Comparison of ENCODE assay signal across 9 cellular contexts in the genomic region with DNA sequence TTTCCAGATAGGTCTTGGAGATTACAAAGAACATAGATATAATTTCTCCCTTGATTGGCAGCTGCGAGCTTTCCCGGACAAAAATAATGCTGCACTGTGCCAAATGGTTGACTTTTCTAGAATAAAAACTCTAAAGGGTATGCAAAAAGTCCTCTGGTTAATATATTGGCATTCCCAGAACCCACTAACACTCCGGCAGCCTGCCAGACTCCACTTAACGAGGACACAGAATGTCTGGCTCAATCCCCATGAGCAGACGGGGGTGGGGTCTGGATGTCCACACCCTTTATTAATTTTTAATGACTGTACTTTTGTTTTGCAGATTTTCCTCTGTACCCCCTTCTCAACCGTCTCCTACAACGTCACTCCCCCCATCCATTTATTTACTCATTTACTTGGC. TPM values are rescaled to one million over a fixed set of nuclear protein-coding genes. Genes with fewer than 3 reads are reported as not detected.
DNase-seq lines count a peak whose midpoint lies in the region; ATAC-seq and TF ChIP-seq lines count a peak whose summit lies in the region.
"Had no signal": no experiment of that assay in that cellular context is flagged by ENCODE, and none has a peak within 500 bp of the region (broad histone marks: within the 10 kb centered on the region; RNA-seq: fewer than 3 reads in every experiment).

No MANE protein-coding gene starts in this region.

- no peak overlapping the region for H3K4me3 ChIP-seq in HEK293 (ENCODE audit: low read depth, low read length)
- H3K4me3 ChIP-seq in SK-N-MC, result peak overlapping the region; percentile 70
- peak overlapping the region in 1 of 2 donors; percentile 29 for H3K4me3 ChIP-seq in right atrium auricular region
- H3K4me3 ChIP-seq in stomach, result peak overlapping the region in 1 of 4 donors; percentile 10
- H3K4me3 ChIP-seq in CD8-positive, alpha-beta T cell (ENCODE audit: low read depth, low read length), result no peak overlapping the region

- TF ChIP-seq POLR2A in stomach (IDR thresholded peaks at IDR 0.05), result no peak

- intact Hi-C loops in stomach (cut with DNase I; ENCODE audit: low total_unique reads), result no loop called here
- intact Hi-C loops in CD8-positive, alpha-beta T cell (cut with DNase I, micrococcal nuclease), result loop anchor here in 1 of 2 experiments (5.0 kb wide), 1 partner anchor 60 kb away; no protein-coding TSS in a partner anchor

- H3K4me1 ChIP-seq in HEK293 (ENCODE audit: control insufficient read depth, insufficient read depth, low read length), result peaks cover 49% of the 10 kb centered on the region
- H3K4me1 ChIP-seq in right atrium auricular region, result peaks cover 0 to 63% of the 10 kb centered on the region in 2 donors
- peaks cover 35 to 67% (median 66%) of the 10 kb centered on the region in 4 donors for H3K4me1 ChIP-seq in stomach
- H3K4me1 ChIP-seq in CD8-positive, alpha-beta T cell (ENCODE audit: insufficient read depth, low read length), result peaks cover 29% of the 10 kb centered on the region

- no peak for TF ChIP-seq CTCF in HEK293 (tag by site-specific recombination; IDR thresholded peaks at IDR 0.05)
- no peak for TF ChIP-seq CTCF in right atrium auricular region (IDR thresholded peaks at IDR 0.05)
- TF ChIP-seq CTCF in stomach (IDR thresholded peaks at IDR 0.05), result no peak
- no peak for TF ChIP-seq CTCF in CD8-positive, alpha-beta T cell (IDR thresholded peaks at IDR 0.05)

- CTCF ChIA-PET in HEK293 (lab: Yijun Ruan, JAX), result interaction anchor here (0.8 to 1.2 kb wide), 2 partner anchors 62 to 65 kb away, joined by 3 to 4 read pairs; no protein-coding TSS in a partner anchor
- CTCF ChIA-PET in CD8-positive, alpha-beta T cell (lab: Charles Lee), result no interaction called here

- H3K27ac ChIP-seq in HEK293 (ENCODE audit: extremely low read depth, low read depth, low read length) (peak overlapping the region; percentile 93), SK-N-MC (peak overlapping the region; percentile 64; the same call in 1 of the 2 replicates), right atrium auricular region (peak overlapping the region; percentile 94 to 96), stomach (peak overlapping the region in 4 of 5 donors; percentile 18 to 87 (median 82))
- H3K27ac ChIP-seq in CD8-positive, alpha-beta T cell (ENCODE audit: low read depth, low read length), result no peak overlapping the region

- H3K9me3 ChIP-seq in HEK293 (ENCODE audit: control insufficient read depth, insufficient read depth, low read depth, low read length), result no peaks in the 10 kb centered on the region
- no peaks in the 10 kb centered on the region for H3K9me3 ChIP-seq in SK-N-MC (ENCODE audit: low read depth, low read length)
- no peaks in the 10 kb centered on the region for H3K9me3 ChIP-seq in right atrium auricular region
- no peaks in the 10 kb centered on the region for H3K9me3 ChIP-seq in stomach
- H3K9me3 ChIP-seq in CD8-positive, alpha-beta T cell (ENCODE audit: low read length), result no peaks in the 10 kb centered on the region

- H3K27me3 ChIP-seq in right atrium auricular region (no peaks in the 10 kb centered on the region), stomach (peaks cover 0 to 31% (median 11%) of the 10 kb centered on the region in 3 donors)
- H3K27me3 ChIP-seq in CD8-positive, alpha-beta T cell (ENCODE audit: insufficient read depth, low read length), result no peaks in the 10 kb centered on the region

- no peak overlapping the region for H3K9ac ChIP-seq in SK-N-MC (ENCODE audit: insufficient read length)

- H3K27ac Mint-ChIP-seq in CD8-positive, alpha-beta T cell, result no peak overlapping the region

- H3K4me3 Mint-ChIP-seq in CD8-positive, alpha-beta T cell, result no peak overlapping the region

- peaks cover 2% of the 10 kb centered on the region for H3K27me3 Mint-ChIP-seq in CD8-positive, alpha-beta T cell (ENCODE audit: low read depth)

- POLR2A ChIA-PET in HEK293 (lab: Yijun Ruan, JAX), result interaction anchor here (2.0 kb wide), 1 partner anchor 9 kb away, joined by 4 read pairs; no protein-coding TSS in a partner anchor
- POLR2A ChIA-PET in CD8-positive, alpha-beta T cell (lab: Charles Lee), result interaction anchor here (0.7 kb wide), 1 partner anchor 344 kb away, joined by 3 read pairs; no protein-coding TSS in a partner anchor

- DNase-seq in SK-N-MC (ENCODE audit: low read depth, low spot score), result no peak
- peak; percentile 76 for DNase-seq in right atrium auricular region (ENCODE audit: low spot score)
- no peak for DNase-seq in stomach
- no peak for DNase-seq in cerebellum (ENCODE audit: low spot score)
- no peak for DNase-seq in Ammon's horn (ENCODE audit: low spot score)
- no peak for DNase-seq in CD8-positive, alpha-beta T cell
- DNase-seq: activated effector memory CD4-positive, alpha-beta T cell treated with Interleukin-2 at 50 U/mL for 16 hours had no signal

- peaks cover 2% of the 10 kb centered on the region for H3K36me3 Mint-ChIP-seq in CD8-positive, alpha-beta T cell

- H3K9me3 Mint-ChIP-seq in CD8-positive, alpha-beta T cell, result no peaks in the 10 kb centered on the region

- peaks cover 35% of the 10 kb centered on the region for H3K4me1 Mint-ChIP-seq in CD8-positive, alpha-beta T cell (ENCODE audit: low read depth)

- H3K36me3 ChIP-seq in HEK293 (ENCODE audit: control insufficient read depth in 2 of 2, insufficient read depth in 1 of 2, low read length in 2 of 2), result no peaks in the 10 kb centered on the region
- H3K36me3 ChIP-seq in SK-N-MC (ENCODE audit: insufficient read depth, low read length), result no peaks in the 10 kb centered on the region
- no peaks in the 10 kb centered on the region for H3K36me3 ChIP-seq in right atrium auricular region
- H3K36me3 ChIP-seq in stomach, result no peaks in the 10 kb centered on the region
- H3K36me3 ChIP-seq in CD8-positive, alpha-beta T cell (ENCODE audit: insufficient read depth, low read length), result no peaks in the 10 kb centered on the region

- TF ChIP-seq EP300 in stomach (IDR thresholded peaks at IDR 0.05), result no peak

- ATAC-seq in GM19351 (IDR thresholded peaks at IDR 0.05; ENCODE audit: unreplicated experiment), result no peak
- no peak for ATAC-seq in CD8-positive, alpha-beta T cell

- 11 to 33% (median 22%) methylated on average over 7 of the region's 7 CpGs for WGBS in stomach, 5 donors

TF ChIP-seq in HEK293, 187 proteins besides CTCF, POLR2A, EP300 and RAD21 (continues in another document):
- TF ChIP-seq IKZF3 (tag by site-specific recombination; IDR thresholded peaks at IDR 0.05) (no peak), ZNF521 (tag by site-specific recombination; IDR thresholded peaks at IDR 0.05) (no peak), ZNF140 (tag by site-specific recombination; IDR thresholded peaks at IDR 0.05) (no peak), ZNF629 (tag by site-specific recombination; IDR thresholded peaks at IDR 0.05) (no peak), ZBTB1 (tag by site-specific recombination; IDR thresholded peaks at IDR 0.05) (no peak), ZNF837 (tag by site-specific recombination; IDR thresholded peaks at IDR 0.05) (no peak), ZNF248 (tag by site-specific recombination; IDR thresholded peaks at IDR 0.05) (no peak), PRDM6 (tag by site-specific recombination; IDR thresholded peaks at IDR 0.05) (peak; percentile 87), ZNF148 (tag by site-specific recombination; IDR thresholded peaks at IDR 0.05; ENCODE audit: borderline replicate concordance) (no peak), ZNF18 (tag by site-specific recombination; IDR thresholded peaks at IDR 0.05) (no peak), ZNF114 (tag by site-specific recombination; IDR thresholded peaks at IDR 0.05) (no peak)

RNA-seq across cellular contexts. Expression of gene LDLRAD4, which starts 3.3 kb away (rescaled TPM):
- 10 to 100 TPM; 33.1 to 41.2 TPM for total RNA-seq in right atrium auricular region
- total RNA-seq in stomach, result 10 to 100 TPM in 3 of 5 donors, 1 to 10 TPM in 2; 8.7 to 47.9 (median 10.3) TPM
- 1 to 10 TPM; 2.0 to 9.3 (median 4.6) TPM for polyA plus RNA-seq in stomach
- 81.6 TPM for total RNA-seq in cerebellum
- 10 to 100 TPM; 31.0 to 35.1 TPM for total RNA-seq in CD8-positive, alpha-beta T cell
